In genomic region chr19:11018743-11019142, GRCh38 we compare ENCODE assay signal across 26 cellular contexts. TPM values are rescaled to one million over a fixed set of nuclear protein-coding genes. Genes with fewer than 3 reads are reported as not detected.
DNase-seq lines count a peak whose midpoint lies in the region; ATAC-seq and TF ChIP-seq lines count a peak whose summit lies in the region.
"Had no signal": no experiment of that assay in that cellular context is flagged by ENCODE, and none has a peak within 500 bp of the region (broad histone marks: within the 10 kb centered on the region; RNA-seq: fewer than 3 reads in every experiment).

No MANE protein-coding gene starts in this region.

- H3K27me3 ChIP-seq in PC-9 (ENCODE audit: insufficient read depth, low read depth) (no peaks in the 10 kb centered on the region), PC-3 (ENCODE audit: low read length) (no peaks in the 10 kb centered on the region), ovary (no peaks in the 10 kb centered on the region)
- H3K27me3 ChIP-seq: right atrium auricular region had no signal

- H3K4me1 Mint-ChIP-seq in type B pancreatic cell (ENCODE audit: unreplicated experiment), result no peaks in the 10 kb centered on the region
- H3K4me1 Mint-ChIP-seq: activated CD4-positive, alpha-beta memory T cell treated with anti-CD3 and anti-CD28 coated beads, Interleukin-2, amount 10 ng/mL, durations not matched to agents 7 days and 5 days; CD4-positive, alpha-beta memory T cell; central memory CD8-positive, alpha-beta T cell had no signal

- H3K9me3 ChIP-seq in PC-9 (ENCODE audit: insufficient read depth, low read depth) (no peaks in the 10 kb centered on the region), PC-3 (ENCODE audit: low read length) (no peaks in the 10 kb centered on the region), ovary (no peaks in the 10 kb centered on the region)
- H3K9me3 ChIP-seq: HAP-1, right atrium auricular region had no signal

- H3K4me3 Mint-ChIP-seq in type B pancreatic cell, result peak overlapping the region; percentile 85
- H3K4me3 Mint-ChIP-seq: activated CD4-positive, alpha-beta memory T cell treated with anti-CD3 and anti-CD28 coated beads, Interleukin-2, amount 10 ng/mL, durations not matched to agents 7 days and 5 days; activated naive CD4-positive, alpha-beta T cell treated with anti-CD3 and anti-CD28 coated beads for 36 hours; CD4-positive, alpha-beta memory T cell; central memory CD8-positive, alpha-beta T cell; T-helper 2 cell treated with Interferon-gamma antibody and Interleukin-4, amounts not matched to agents 5 μg/mL and 100 μg/mL, for 36 hours had no signal

- no peaks in the 10 kb centered on the region for H3K9me3 Mint-ChIP-seq in type B pancreatic cell
- H3K9me3 Mint-ChIP-seq: activated CD4-positive, alpha-beta memory T cell treated with anti-CD3 and anti-CD28 coated beads, Interleukin-2, amount 10 ng/mL, durations not matched to agents 7 days and 5 days; activated naive CD4-positive, alpha-beta T cell treated with anti-CD3 and anti-CD28 coated beads for 36 hours; CD4-positive, alpha-beta memory T cell; central memory CD8-positive, alpha-beta T cell; T-helper 2 cell treated with Interferon-gamma antibody and Interleukin-4, amounts not matched to agents 5 μg/mL and 100 μg/mL, for 36 hours had no signal

- H3K27me3 Mint-ChIP-seq in type B pancreatic cell, result no peaks in the 10 kb centered on the region
- H3K27me3 Mint-ChIP-seq: activated CD4-positive, alpha-beta memory T cell treated with anti-CD3 and anti-CD28 coated beads, Interleukin-2, amount 10 ng/mL, durations not matched to agents 7 days and 5 days; CD4-positive, alpha-beta memory T cell; central memory CD8-positive, alpha-beta T cell had no signal

- no peak for TF ChIP-seq POLR2A in ovary (IDR thresholded peaks at IDR 0.05)

- peaks cover 4% of the 10 kb centered on the region; the same call in 1 of the 2 replicates for H4K20me1 ChIP-seq in PC-9 (ENCODE audit: insufficient read depth)
- H4K20me1 ChIP-seq in PC-3 (ENCODE audit: low read length), result no peaks in the 10 kb centered on the region

- no peak overlapping the region for H3K9ac ChIP-seq in PC-3 (ENCODE audit: low read length)
- H3K9ac ChIP-seq: KMS-11 had no signal

- H3K4me3 ChIP-seq in PC-9 (no peak overlapping the region), epithelial cell of esophagus (ENCODE audit: low read length) (no peak overlapping the region), PC-3 (ENCODE audit: low read length) (no peak overlapping the region), ovary (no peak overlapping the region)
- H3K4me3 ChIP-seq: HAP-1, right atrium auricular region had no signal

- CTCF ChIA-PET in PC-9 (lab: Charles Lee) (interaction anchor here (0.6 kb wide), 1 partner anchor 16 kb away, joined by 6 read pairs; no protein-coding TSS in a partner anchor), PC-3 (lab: Charles Lee) (no interaction called here)

- no peak for TF ChIP-seq EP300 in ovary (IDR thresholded peaks at IDR 0.05)

- H3K4me1 ChIP-seq in PC-9 (replicated peaks; ENCODE audit: insufficient read depth), result no peaks in the 10 kb centered on the region
- H3K4me1 ChIP-seq in PC-3 (ENCODE audit: insufficient read depth, low read length), result no peaks in the 10 kb centered on the region
- no peaks in the 10 kb centered on the region for H3K4me1 ChIP-seq in ovary (ENCODE audit: insufficient read depth)
- H3K4me1 ChIP-seq: HAP-1 had no signal

- no peak for ATAC-seq in PC-3
- ATAC-seq: left lobe of liver had no signal

- no peak overlapping the region for H3K4me2 ChIP-seq in PC-9
- H3K4me2 ChIP-seq in PC-3 (ENCODE audit: low read length), result no peak overlapping the region
- H3K4me2 ChIP-seq: KMS-11 had no signal

- no TSS peak for BruUV-seq in PC-9 (replicated peaks; lab: Mats Ljungman, UMichigan)
- no TSS peak for BruUV-seq in PC-3 (replicated peaks; lab: Mats Ljungman, UMichigan)

- peak overlapping the region; percentile 100 for H3K27ac Mint-ChIP-seq in type B pancreatic cell
- H3K27ac Mint-ChIP-seq: activated CD4-positive, alpha-beta memory T cell treated with anti-CD3 and anti-CD28 coated beads, Interleukin-2, amount 10 ng/mL, durations not matched to agents 7 days and 5 days; activated naive CD4-positive, alpha-beta T cell treated with anti-CD3 and anti-CD28 coated beads for 36 hours; T-helper 2 cell treated with Interferon-gamma antibody and Interleukin-4, amounts not matched to agents 5 μg/mL and 100 μg/mL, for 36 hours had no signal

- H2AFZ ChIP-seq in PC-9, result no peak overlapping the region
- no peak overlapping the region for H2AFZ ChIP-seq in PC-3 (ENCODE audit: low read length)

- H3K79me2 ChIP-seq in PC-9 (ENCODE audit: low read depth) (no peaks in the 10 kb centered on the region), PC-3 (ENCODE audit: low read length) (no peaks in the 10 kb centered on the region)

- DNase-seq in PC-9 (peak; percentile 64 to 85), epithelial cell of esophagus (ENCODE audit: low read depth) (peak; percentile 45), mucosa of gallbladder (ENCODE audit: low spot score) (peak; percentile 18), type B pancreatic cell (ENCODE audit: extremely low spot score, unreplicated experiment) (no peak), DMS79 (lab: John Stamatoyannopoulos, UW) (no peak), PC-3 (no peak), ovary (no peak)
- DNase-seq: activated CD4-positive, alpha-beta memory T cell treated with anti-CD3 and anti-CD28 coated beads, Interleukin-2, amount 10 ng/mL, durations not matched to agents 7 days and 5 days; activated naive CD4-positive, alpha-beta T cell treated with anti-CD3 and anti-CD28 coated beads for 36 hours; activated T-cell treated with anti-CD3 and anti-CD28 coated beads, Interleukin-2, amount 50 U/mL, for 1 hour; amygdala; CD4-positive, alpha-beta memory T cell; DMS79 treated with DMSO at 0.1 percent for 48 hours; MV-4-11; NCI-H187 treated with DMSO at 0.1 percent for 48 hours; NCI-H2227 treated with DMSO at 0.1 percent for 48 hours; NCI-H82; occipital lobe; SIG-M5; WERI-Rb-1 had no signal

- H3K9me2 ChIP-seq in PC-9 (ENCODE audit: insufficient read depth) (no peaks in the 10 kb centered on the region), PC-3 (replicated peaks; ENCODE audit: low read length) (no peaks in the 10 kb centered on the region)

- H3K36me3 ChIP-seq in PC-9 (ENCODE audit: low read depth) (peaks cover 51% of the 10 kb centered on the region), PC-3 (ENCODE audit: low read depth, low read length) (peaks cover 72% of the 10 kb centered on the region), ovary (no peaks in the 10 kb centered on the region)

- POLR2A ChIA-PET in PC-9 (lab: Charles Lee; ENCODE audit: unreplicated experiment) (interaction anchor here (0.7 kb wide), 1 partner anchor 970 kb away, joined by 5 read pairs; no protein-coding TSS in a partner anchor), PC-3 (lab: Charles Lee; ENCODE audit: unreplicated experiment) (no interaction called here)

- H3F3A ChIP-seq in PC-9 (ENCODE audit: insufficient read depth, low read depth) (peaks cover 9% of the 10 kb centered on the region; the same call in 1 of the 2 replicates), PC-3 (ENCODE audit: low read length, unreplicated experiment) (no peaks in the 10 kb centered on the region)

- H3K36me3 Mint-ChIP-seq in type B pancreatic cell, result peaks cover 32% of the 10 kb centered on the region

- 89 to 92% (median 92%) methylated on average over 13 of the region's 13 CpGs for WGBS in ovary, 3 donors

- no peak for TF ChIP-seq CTCF in PC-9 (conservative IDR thresholded peaks at IDR 0.05)
- TF ChIP-seq CTCF in epithelial cell of esophagus (IDR thresholded peaks at IDR 0.05; ENCODE audit: insufficient read depth, low read depth, low read length, missing control alignments), result no peak
- TF ChIP-seq CTCF in type B pancreatic cell (conservative IDR thresholded peaks at IDR 0.05), result no peak
- no peak for TF ChIP-seq CTCF in PC-3 (conservative IDR thresholded peaks at IDR 0.05; ENCODE audit: low read depth, low read length)
- no peak for TF ChIP-seq CTCF in ovary (IDR thresholded peaks at IDR 0.05)

- no peak overlapping the region for H3K27ac ChIP-seq in PC-9
- no peak overlapping the region for H3K27ac ChIP-seq in PC-3 (ENCODE audit: low read length)
- no peak overlapping the region for H3K27ac ChIP-seq in ovary
- H3K27ac ChIP-seq: KMS-11, right atrium auricular region, WERI-Rb-1 had no signal

- intact Hi-C loops in PC-9 (cut with micrococcal nuclease; ENCODE audit: unreplicated experiment) (loop anchor here (1.0 kb wide), 2 partner anchors 18 to 79 kb away; no protein-coding TSS in a partner anchor), PC-3 (cut with micrococcal nuclease) (no loop called here), ovary (cut with DNase I) (loop anchor here in 1 of 4 donors (5.0 kb wide), 1 partner anchor 81 kb away; no protein-coding TSS in a partner anchor)

RNA-seq across cellular contexts. Expression of gene SMARCA4, which starts 57.9 kb away (rescaled TPM):
- total RNA-seq in PC-9 (2021) (128 and 136 TPM in 2 replicates), mucosa of gallbladder (95.5 TPM), type B pancreatic cell (ENCODE audit: low replicate concordance) (182 and 244 TPM in 2 replicates), PC-3 (2014; rRNA removed) (197 and 316 TPM in 2 replicates), ovary (10 to 100 TPM; 32.7 to 96.7 (median 68.5) TPM)
- 10 to 100 TPM; 32.1 to 45.4 TPM for polyA plus RNA-seq in ovary

Comparison
In these comparisons a context has a peak if more than half of its experiments do, and no peak if none do; other contexts are left out.
1. DNase-seq: peak in PC-9 (2 of 2), epithelial cell of esophagus (single experiment) and mucosa of gallbladder (single experiment); none in type B pancreatic cell (single experiment), DMS79 (single experiment), PC-3 (single experiment) and ovary (0 of 5).